ENCODE assay signal across 9 cellular contexts in genomic region chr10:88992945-88993537, GRCh38. TPM values are rescaled to one million over a fixed set of nuclear protein-coding genes. Genes with fewer than 3 reads are reported as not detected.
DNase-seq lines count a peak whose midpoint lies in the region; ATAC-seq and TF ChIP-seq lines count a peak whose summit lies in the region.
"Had no signal": no experiment of that assay in that cellular context is flagged by ENCODE, and none has a peak within 500 bp of the region (broad histone marks: within the 10 kb centered on the region; RNA-seq: fewer than 3 reads in every experiment).

No MANE protein-coding gene starts in this region.

- ATAC-seq in GM21825 (IDR thresholded peaks at IDR 0.05; ENCODE audit: unreplicated experiment) (no peak), GM19452 (IDR thresholded peaks at IDR 0.05; ENCODE audit: unreplicated experiment) (no peak)

- in situ Hi-C loops in Caki2 (cut with HindIII; ENCODE audit: low pct_unique_long_range_greater_than_20kb, low sequenced_read_pairs) = no loop called here

- no peak for TF ChIP-seq CTCF in osteoblast (IDR thresholded peaks at IDR 0.05; ENCODE audit: extremely low read depth, low read depth, low read length)

- H2AFZ ChIP-seq in osteoblast (ENCODE audit: low read length) = no peak overlapping the region

- H3K4me2 ChIP-seq in osteoblast (ENCODE audit: insufficient read depth, low read length) = peak overlapping the region; percentile 81

- H3K36me3 ChIP-seq in duodenal mucosa (ENCODE audit: control insufficient read depth in 1 of 2, insufficient read depth in 2 of 2, low read length in 2 of 2) (no peaks in the 10 kb centered on the region), osteoblast (ENCODE audit: insufficient read depth, low read length) (no peaks in the 10 kb centered on the region)

- H3K27ac ChIP-seq in duodenal mucosa (ENCODE audit: low read depth, low read length) (no peak overlapping the region), osteoblast (ENCODE audit: low read depth, low read length) (peak overlapping the region; percentile 4)

- peak; percentile 37 for DNase-seq in Caki2 (ENCODE audit: low read depth)
- peak; percentile 37 for DNase-seq in M059J (ENCODE audit: low read depth)
- no peak for DNase-seq in osteoblast (ENCODE audit: insufficient read length, low spot score, missing footprints)
- DNase-seq in nucleus accumbens (lab: John Stamatoyannopoulos, UW) = no peak
- no peak for DNase-seq in NK-92 (lab: John Stamatoyannopoulos, UW; ENCODE audit: unreplicated experiment)
- DNase-seq: NCI-H510A treated with DMSO at 0.1 percent for 48 hours had no signal

- H4K20me1 ChIP-seq in osteoblast (ENCODE audit: insufficient read depth, low read length) = no peaks in the 10 kb centered on the region

- H3K4me1 ChIP-seq in duodenal mucosa (ENCODE audit: control insufficient read depth in 1 of 2, insufficient read depth in 2 of 2, low read length in 2 of 2) (peaks cover 26 to 51% of the 10 kb centered on the region in 2 donors), osteoblast (ENCODE audit: insufficient read depth, low read length) (peaks cover 34% of the 10 kb centered on the region)

- H3K9me3 ChIP-seq in duodenal mucosa (ENCODE audit: control insufficient read depth in 1 of 2, low read length in 2 of 2) = no peaks in the 10 kb centered on the region
- H3K9me3 ChIP-seq in osteoblast (ENCODE audit: low read depth, low read length) = no peaks in the 10 kb centered on the region

- no peaks in the 10 kb centered on the region for H3K27me3 ChIP-seq in duodenal mucosa (ENCODE audit: control insufficient read depth in 1 of 2, insufficient read depth in 2 of 2, low read length in 2 of 2)
- H3K27me3 ChIP-seq in osteoblast (ENCODE audit: insufficient read depth, low read length) = no peaks in the 10 kb centered on the region

- H3K4me3 ChIP-seq in duodenal mucosa (ENCODE audit: low read depth in 1 of 2, low read length in 2 of 2) = peak overlapping the region; percentile 44 to 89
- H3K4me3 ChIP-seq in osteoblast (ENCODE audit: insufficient read depth, low read length) = peak overlapping the region; percentile 48

- peaks cover 72% of the 10 kb centered on the region for H3K79me2 ChIP-seq in osteoblast (ENCODE audit: insufficient read depth, low read length)

- H3K9ac ChIP-seq in duodenal mucosa (ENCODE audit: low read depth in 1 of 2, low read length in 2 of 2) = no peak overlapping the region

RNA-seq across cellular contexts. Expression of gene FAS, which starts 2.4 kb away (rescaled TPM):
- total RNA-seq in Caki2 (2014; rRNA removed; shearing (Covaris generic); ENCODE audit: low replicate concordance) = 47.8 and 63.4 TPM in 2 replicates
- 11.5 and 21.2 TPM in 2 replicates for total RNA-seq in M059J (2014; rRNA removed; shearing (Covaris generic))
- 49.6 and 62.5 TPM in 2 replicates for total RNA-seq in osteoblast

RNA-seq across cellular contexts. Expression of gene ACTA2, which starts 40.5 kb away (rescaled TPM):
- total RNA-seq in Caki2 (2014; rRNA removed; shearing (Covaris generic); ENCODE audit: low replicate concordance) = 41.7 and 49.7 TPM in 2 replicates
- total RNA-seq in M059J (2014; rRNA removed; shearing (Covaris generic)) = 79.1 and 99.1 TPM in 2 replicates
- 501 and 855 TPM in 2 replicates for total RNA-seq in osteoblast

Comparison
In these comparisons a context has a peak if more than half of its experiments do, and no peak if none do; other contexts are left out.
1. DNase-seq: peak in Caki2 (single experiment) and M059J (single experiment); none in osteoblast (single experiment), nucleus accumbens (0 of 56) and NK-92 (single experiment).